8 cellular contexts compared by ENCODE assay signal in the genomic region with DNA sequence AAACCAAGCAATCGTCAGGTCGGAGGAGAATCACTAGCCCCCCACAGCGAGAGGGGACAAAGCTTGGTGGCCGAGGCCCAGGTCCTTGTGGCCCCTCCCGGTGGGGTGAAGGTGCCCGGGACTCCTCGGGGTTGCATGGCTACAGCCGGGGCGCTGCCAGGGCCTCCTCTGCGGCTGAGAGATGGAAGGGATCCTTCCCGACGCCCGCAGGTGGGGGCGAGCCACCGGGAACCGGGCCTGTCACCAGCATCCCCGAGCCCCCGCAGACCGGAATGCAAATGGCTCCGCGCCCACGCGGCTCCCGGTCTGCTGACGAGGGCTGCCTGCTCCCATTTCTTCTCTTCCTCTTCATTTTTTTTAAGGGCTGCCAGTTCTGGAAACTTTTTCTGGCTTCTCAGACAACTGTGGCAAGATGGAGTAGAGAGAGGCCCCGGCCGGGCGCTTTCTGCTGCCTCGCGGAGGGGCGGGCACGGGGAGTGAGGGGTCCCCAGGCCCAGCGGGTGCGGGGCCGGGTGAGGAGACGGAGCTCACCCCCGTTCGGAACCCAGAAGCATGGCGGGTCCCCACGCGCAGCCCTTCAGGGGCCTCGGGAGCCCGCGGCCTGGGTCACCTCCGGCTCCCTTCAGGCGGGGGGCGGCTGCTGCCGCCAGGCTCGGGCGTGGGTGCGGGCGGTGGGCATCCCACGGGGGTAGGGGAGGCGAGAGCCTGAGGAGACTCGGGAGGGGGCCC. TPM values are rescaled to one million over a fixed set of nuclear protein-coding genes. Genes with fewer than 3 reads are reported as not detected.
DNase-seq lines count a peak whose midpoint lies in the region; ATAC-seq and TF ChIP-seq lines count a peak whose summit lies in the region.

No MANE protein-coding gene starts in this region.

- TF ChIP-seq EP300 in sigmoid colon (IDR thresholded peaks at IDR 0.05): no peak

- no peaks in the 10 kb centered on the region for H3K27me3 ChIP-seq in sigmoid colon

- TF ChIP-seq CTCF in sigmoid colon (IDR thresholded peaks at IDR 0.05): no peak

- DNase-seq in GM03348 (ENCODE audit: low spot score) (peak; percentile 62), left ventricle myocardium superior (peak; percentile 55), sigmoid colon (no peak), dermis blood vessel endothelial cell (no peak), Kasumi-1 (lab: John Stamatoyannopoulos, UW) (no peak), NCI-H510A treated with DMSO at 0.1 percent for 48 hours (lab: John Stamatoyannopoulos, UW) (no peak)
- peak; percentile 28 for DNase-seq in activated naive CD4-positive, alpha-beta T cell treated with anti-CD3 and anti-CD28 coated beads, Interleukin-2, amount 10 ng/mL, durations not matched to agents 7 days and 5 days

- peak overlapping the region; percentile 46 to 80 (median 72) for H3K4me3 ChIP-seq in sigmoid colon

- peaks cover 0 to 18% (median 13%) of the 10 kb centered on the region in 4 donors for H3K4me1 ChIP-seq in sigmoid colon

- peak overlapping the region; percentile 82 to 90 (median 86) for H3K27ac ChIP-seq in sigmoid colon

- no peak for TF ChIP-seq POLR2A in sigmoid colon (IDR thresholded peaks at IDR 0.05)

- H3K9me3 Mint-ChIP-seq in activated naive CD4-positive, alpha-beta T cell treated with anti-CD3 and anti-CD28 coated beads, Interleukin-2, amount 10 ng/mL, durations not matched to agents 7 days and 5 days: no peaks in the 10 kb centered on the region

- WGBS in sigmoid colon, 2 donors: 46 to 66% methylated on average over 55 of the region's 55 CpGs

- peaks cover 20% of the 10 kb centered on the region for H3K4me1 Mint-ChIP-seq in activated naive CD4-positive, alpha-beta T cell treated with anti-CD3 and anti-CD28 coated beads, Interleukin-2, amount 10 ng/mL, durations not matched to agents 7 days and 5 days

- no peaks in the 10 kb centered on the region for H3K36me3 ChIP-seq in sigmoid colon

- no peaks in the 10 kb centered on the region for H3K9me3 ChIP-seq in sigmoid colon

- H3K4me3 Mint-ChIP-seq in activated naive CD4-positive, alpha-beta T cell treated with anti-CD3 and anti-CD28 coated beads, Interleukin-2, amount 10 ng/mL, durations not matched to agents 7 days and 5 days: peak overlapping the region; percentile 70

- intact Hi-C loops in left ventricle myocardium superior (cut with micrococcal nuclease) (no loop called here), sigmoid colon (cut with DNase I) (loop anchor here (2.0 kb wide), 3 partner anchors 27 to 185 kb away; a partner anchor contains a TSS)

- ATAC-seq in HG02981 (IDR thresholded peaks at IDR 0.05; ENCODE audit: unreplicated experiment) (peak; percentile 9), left ventricle myocardium superior (peak; percentile 38)

- H3K27ac Mint-ChIP-seq in activated naive CD4-positive, alpha-beta T cell treated with anti-CD3 and anti-CD28 coated beads, Interleukin-2, amount 10 ng/mL, durations not matched to agents 7 days and 5 days: peak overlapping the region; percentile 67

- H3K27me3 Mint-ChIP-seq in activated naive CD4-positive, alpha-beta T cell treated with anti-CD3 and anti-CD28 coated beads, Interleukin-2, amount 10 ng/mL, durations not matched to agents 7 days and 5 days: peaks cover 11% of the 10 kb centered on the region

- H3K36me3 Mint-ChIP-seq in activated naive CD4-positive, alpha-beta T cell treated with anti-CD3 and anti-CD28 coated beads, Interleukin-2, amount 10 ng/mL, durations not matched to agents 7 days and 5 days: peaks cover 4% of the 10 kb centered on the region

- CTCF ChIA-PET in activated naive CD4-positive, alpha-beta T cell treated with anti-CD3 and anti-CD28 coated beads, Interleukin-2, amount 10 ng/mL, durations not matched to agents 7 days and 5 days (lab: Charles Lee): interaction anchor here (1.1 to 2.9 kb wide), 4 partner anchors 28 to 202 kb away, joined by 3 to 19 read pairs (median 4); a partner anchor contains a TSS

RNA-seq across cellular contexts. Expression of a gene that starts 27.5 kb away (rescaled TPM):
- total RNA-seq in left ventricle myocardium superior (3.6 TPM), sigmoid colon (1 to 10 TPM; 2.6 to 6.1 (median 3.1) TPM), dermis blood vessel endothelial cell (1.8 and 2.0 TPM in 2 replicates)
- polyA plus RNA-seq in sigmoid colon: 1 to 10 TPM in 2 of 3 donors, under 1 TPM in 1; 0.92 to 9.6 (median 1.8) TPM

RNA-seq across cellular contexts. Expression of a gene that starts 33.5 kb away (rescaled TPM):
- total RNA-seq in left ventricle myocardium superior: 2.8 TPM
- total RNA-seq in sigmoid colon: 10 to 100 TPM in 2 of 4 donors, 1 to 10 TPM in 2; 8.6 to 26.3 (median 10.5) TPM
- polyA plus RNA-seq in sigmoid colon: 10 to 100 TPM; 23.4 to 60.8 (median 42.0) TPM
- 3.9 and 7.0 TPM in 2 replicates for total RNA-seq in dermis blood vessel endothelial cell

RNA-seq across cellular contexts. Expression of a gene that starts 59.8 kb away (rescaled TPM):
- total RNA-seq in left ventricle myocardium superior (31.0 TPM), sigmoid colon (10 to 100 TPM; 35.7 to 44.9 (median 41.7) TPM), dermis blood vessel endothelial cell (65.2 and 65.4 TPM in 2 replicates)
- polyA plus RNA-seq in sigmoid colon: 10 to 100 TPM; 54.1 to 60.7 (median 54.7) TPM

Comparison
In these comparisons a context has a peak if more than half of its experiments do, and no peak if none do; other contexts are left out.
1. DNase-seq: peak in GM03348 (single experiment), activated naive CD4-positive, alpha-beta T cell treated with anti-CD3 and anti-CD28 coated beads, Interleukin-2, amount 10 ng/mL, durations not matched to agents 7 days and 5 days (single experiment) and left ventricle myocardium superior (single experiment); none in sigmoid colon (single experiment), dermis blood vessel endothelial cell (single experiment), Kasumi-1 (0 of 2) and NCI-H510A treated with DMSO at 0.1 percent for 48 hours (single experiment).